In the genomic region with DNA sequence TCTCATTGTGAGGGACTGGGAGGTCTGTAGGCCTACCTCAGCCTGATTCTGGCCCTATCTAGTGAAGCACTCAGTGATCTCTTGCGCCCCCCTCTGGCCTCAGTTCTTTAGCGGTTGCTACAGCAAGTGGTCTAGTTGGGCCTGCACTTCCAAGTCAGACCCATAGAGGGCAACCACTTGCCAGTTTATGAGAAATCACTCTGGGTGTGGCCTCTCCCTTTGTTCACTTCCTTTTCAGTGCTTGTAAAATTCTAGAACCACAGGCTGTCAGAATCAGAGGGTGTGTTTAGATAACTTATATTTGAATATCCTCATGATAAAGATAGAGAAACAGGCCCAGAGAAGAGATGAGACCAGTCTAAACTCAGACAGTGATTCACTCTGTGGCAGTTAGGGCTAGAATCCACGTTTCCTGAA, we compare ENCODE assay signal across 8 cellular contexts.
DNase-seq lines count a peak whose midpoint lies in the region; ATAC-seq lines count a peak whose summit lies in the region.

No MANE protein-coding gene starts in this region.

- peak; percentile 91 to 92 for ATAC-seq in CD4-positive, CD25-positive, alpha-beta regulatory T cell (ENCODE audit: low read depth in 2 of 2)
- ATAC-seq in GM19452 (IDR thresholded peaks at IDR 0.05; ENCODE audit: unreplicated experiment) (peak; percentile 71), HG03565 (IDR thresholded peaks at IDR 0.05; ENCODE audit: unreplicated experiment) (peak; percentile 70)
- ATAC-seq in effector memory CD8-positive, alpha-beta T cell (replicated peaks) = peak; percentile 76

- peak overlapping the region; percentile 60 for H3K4me3 ChIP-seq in CD4-positive, CD25-positive, alpha-beta regulatory T cell (ENCODE audit: low read depth, low read length)

- H3K27me3 Mint-ChIP-seq in CD4-positive, CD25-positive, alpha-beta regulatory T cell = no peaks in the 10 kb centered on the region
- H3K27me3 Mint-ChIP-seq in effector memory CD8-positive, alpha-beta T cell = no peaks in the 10 kb centered on the region

- peak overlapping the region; percentile 36 to 90 (median 54) for H3K4me3 Mint-ChIP-seq in CD4-positive, CD25-positive, alpha-beta regulatory T cell
- peak overlapping the region; percentile 51 to 61 for H3K4me3 Mint-ChIP-seq in effector memory CD8-positive, alpha-beta T cell

- H3K36me3 ChIP-seq in CD4-positive, CD25-positive, alpha-beta regulatory T cell (ENCODE audit: control insufficient read depth, insufficient read depth, low read length) = no peaks in the 10 kb centered on the region

- DNase-seq in CD4-positive, CD25-positive, alpha-beta regulatory T cell = peak; percentile 75 to 98 (median 92)
- peak; percentile 36 for DNase-seq in NK-92 (lab: John Stamatoyannopoulos, UW; ENCODE audit: unreplicated experiment)
- peak; percentile 98 for DNase-seq in activated CD8-positive, alpha-beta memory T cell treated with anti-CD3 and anti-CD28 coated beads for 24 hours
- DNase-seq in effector memory CD8-positive, alpha-beta T cell = peak; percentile 87 to 92 (median 90)
- peak; percentile 93 for DNase-seq in mesenteric fat pad (ENCODE audit: low spot score)
- DNase-seq in stimulated activated CD8-positive, alpha-beta memory T cell treated with anti-CD3 and anti-CD28 coated beads, Interleukin-15, amount 100 ng/mL, for 24 hours (ENCODE audit: low read depth) = peak; percentile 66

- H3K27ac ChIP-seq in CD4-positive, CD25-positive, alpha-beta regulatory T cell (ENCODE audit: insufficient read depth, low read length, poor library complexity, severe bottlenecking) = peak overlapping the region; percentile 88

- peaks cover 43% of the 10 kb centered on the region for H3K4me1 ChIP-seq in CD4-positive, CD25-positive, alpha-beta regulatory T cell (ENCODE audit: control insufficient read depth, insufficient read depth, low read length, poor library complexity, severe bottlenecking)

- H3K27ac Mint-ChIP-seq in CD4-positive, CD25-positive, alpha-beta regulatory T cell = peak overlapping the region; percentile 88 to 95 (median 89)
- peak overlapping the region; percentile 86 to 91 for H3K27ac Mint-ChIP-seq in effector memory CD8-positive, alpha-beta T cell

- no peaks in the 10 kb centered on the region for H3K9me3 Mint-ChIP-seq in CD4-positive, CD25-positive, alpha-beta regulatory T cell
- no peaks in the 10 kb centered on the region for H3K9me3 Mint-ChIP-seq in effector memory CD8-positive, alpha-beta T cell

- no peaks in the 10 kb centered on the region for H3K36me3 Mint-ChIP-seq in CD4-positive, CD25-positive, alpha-beta regulatory T cell
- H3K36me3 Mint-ChIP-seq in effector memory CD8-positive, alpha-beta T cell (ENCODE audit: insufficient read depth) = no peaks in the 10 kb centered on the region

- H3K27me3 ChIP-seq in CD4-positive, CD25-positive, alpha-beta regulatory T cell (ENCODE audit: control insufficient read depth, insufficient read depth, low read length) = no peaks in the 10 kb centered on the region

- H3K9me3 ChIP-seq in CD4-positive, CD25-positive, alpha-beta regulatory T cell (ENCODE audit: control insufficient read depth in 2 of 2, low read length in 2 of 2) = no peaks in the 10 kb centered on the region

- peaks cover 17 to 49% (median 25%) of the 10 kb centered on the region in 4 donors for H3K4me1 Mint-ChIP-seq in CD4-positive, CD25-positive, alpha-beta regulatory T cell
- peaks cover 24 to 38% of the 10 kb centered on the region in 2 donors for H3K4me1 Mint-ChIP-seq in effector memory CD8-positive, alpha-beta T cell (ENCODE audit: low read depth in 2 of 2)

Comparison
In these comparisons a context has a peak if more than half of its experiments do, and no peak if none do; other contexts are left out.
1. Peak in every context shown above with its lines: DNase-seq, ATAC-seq, H3K4me3 ChIP-seq and H3K27ac ChIP-seq.
2. DNase-seq: peak in every context shown above with its lines; median percentile 98 in activated CD8-positive, alpha-beta memory T cell treated with anti-CD3 and anti-CD28 coated beads for 24 hours; 93 in mesenteric fat pad; 92 in CD4-positive, CD25-positive, alpha-beta regulatory T cell; 90 in effector memory CD8-positive, alpha-beta T cell; 66 in stimulated activated CD8-positive, alpha-beta memory T cell treated with anti-CD3 and anti-CD28 coated beads, Interleukin-15, amount 100 ng/mL, for 24 hours; 36 in NK-92.